ENCODE assay signal across 1 cellular context in genomic region chr7:116920359-116920758, GRCh38.
TF ChIP-seq lines count a peak whose summit lies in the region.

No MANE protein-coding gene starts in this region.

TF ChIP-seq in endothelial cell of umbilical vein, 7 proteins besides CTCF, POLR2A, EP300 and RAD21:
- no peak for TF ChIP-seq MAX (IDR thresholded peaks at IDR 0.05; ENCODE audit: insufficient read depth, insufficient read length)
- no peak for TF ChIP-seq JUN (IDR thresholded peaks at IDR 0.05; ENCODE audit: borderline replicate concordance, insufficient read depth, insufficient read length, low read depth)
- TF ChIP-seq MYC (IDR thresholded peaks at IDR 0.05; ENCODE audit: low read depth, low read length) = no peak
- TF ChIP-seq EZH2 (IDR thresholded peaks at IDR 0.05; ENCODE audit: borderline replicate concordance, low read depth, low read length, severe bottlenecking) = no peak
- TF ChIP-seq POLR2AphosphoS5 (IDR thresholded peaks at IDR 0.05; ENCODE audit: insufficient read depth, low read depth, low read length) = no peak
- TF ChIP-seq FOS (IDR thresholded peaks at IDR 0.05; ENCODE audit: borderline replicate concordance, insufficient read depth, low read length) = no peak
- TF ChIP-seq GATA2 (IDR thresholded peaks at IDR 0.05; ENCODE audit: insufficient read depth, insufficient read length, low read depth, low read length) = no peak
